11 cellular contexts compared by ENCODE assay signal in genomic region chr1:157189986-157190982, GRCh38. TPM values are rescaled to one million over a fixed set of nuclear protein-coding genes. Genes with fewer than 3 reads are reported as not detected.
DNase-seq lines count a peak whose midpoint lies in the region; ATAC-seq, FAIRE-seq and TF ChIP-seq lines count a peak whose summit lies in the region.
"Had no signal": no experiment of that assay in that cellular context is flagged by ENCODE, and none has a peak within 500 bp of the region (broad histone marks: within the 10 kb centered on the region; RNA-seq: fewer than 3 reads in every experiment).

No MANE protein-coding gene starts in this region.

- TF ChIP-seq CTCF in nephron progenitor cell (IDR thresholded peaks at IDR 0.05), result no peak

- peaks cover 7% of the 10 kb centered on the region for H3K27me3 Mint-ChIP-seq in nephron progenitor cell (ENCODE audit: low read depth, poor library complexity)
- H3K27me3 Mint-ChIP-seq in activated CD8-positive, alpha-beta T cell treated with anti-CD3 and anti-CD28 coated beads, Interleukin-2, amount 10 ng/mL, durations not matched to agents 7 days and 5 days (ENCODE audit: low read depth), result peaks cover 31% of the 10 kb centered on the region

- peak overlapping the region; percentile 57 for H3K27ac Mint-ChIP-seq in nephron progenitor cell
- no peak overlapping the region for H3K27ac Mint-ChIP-seq in activated CD8-positive, alpha-beta T cell treated with anti-CD3 and anti-CD28 coated beads, Interleukin-2, amount 10 ng/mL, durations not matched to agents 7 days and 5 days

- TF ChIP-seq POLR2A in GM12892 (IDR thresholded peaks at IDR 0.05; ENCODE audit: low read depth, low read length), result no peak

- no peaks in the 10 kb centered on the region for H3K36me3 Mint-ChIP-seq in nephron progenitor cell (ENCODE audit: low read depth)
- no peaks in the 10 kb centered on the region for H3K36me3 Mint-ChIP-seq in activated CD8-positive, alpha-beta T cell treated with anti-CD3 and anti-CD28 coated beads, Interleukin-2, amount 10 ng/mL, durations not matched to agents 7 days and 5 days (ENCODE audit: low read depth)

- H3K4me1 Mint-ChIP-seq in nephron progenitor cell, result peaks cover 5% of the 10 kb centered on the region
- peaks cover 3% of the 10 kb centered on the region for H3K4me1 Mint-ChIP-seq in activated CD8-positive, alpha-beta T cell treated with anti-CD3 and anti-CD28 coated beads, Interleukin-2, amount 10 ng/mL, durations not matched to agents 7 days and 5 days (ENCODE audit: low read depth)

- POLR2A ChIA-PET in activated CD8-positive, alpha-beta T cell treated with anti-CD3 and anti-CD28 coated beads, Interleukin-2, amount 10 ng/mL, durations not matched to agents 7 days and 5 days (lab: Charles Lee), result no interaction called here

- no peak for DNase-seq in GM12892 (ENCODE audit: insufficient read length)
- DNase-seq in MV-4-11 (lab: John Stamatoyannopoulos, UW), result peak; percentile 28
- peak; percentile 36 for DNase-seq in ecto neural progenitor cell (ENCODE audit: low spot score)
- DNase-seq in nephron progenitor cell, result no peak
- no peak for DNase-seq in activated CD8-positive, alpha-beta T cell treated with anti-CD3 and anti-CD28 coated beads, Interleukin-2, amount 10 ng/mL, durations not matched to agents 7 days and 5 days
- DNase-seq in activated effector memory CD4-positive, alpha-beta T cell treated with anti-CD3 and anti-CD28 coated beads, Interleukin-2, amount 50 U/mL, for 16 hours, result no peak
- no peak for DNase-seq in D341Med (ENCODE audit: low spot score)
- DNase-seq: HCEC 1CT, NCI-H1417, NCI-H2029, NCI-H510A treated with DMSO at 0.1 percent for 48 hours had no signal

- H3K9me3 Mint-ChIP-seq in nephron progenitor cell, result no peaks in the 10 kb centered on the region
- H3K9me3 Mint-ChIP-seq in activated CD8-positive, alpha-beta T cell treated with anti-CD3 and anti-CD28 coated beads, Interleukin-2, amount 10 ng/mL, durations not matched to agents 7 days and 5 days (ENCODE audit: insufficient read depth), result no peaks in the 10 kb centered on the region

- no peak overlapping the region for H3K4me3 Mint-ChIP-seq in nephron progenitor cell
- no peak overlapping the region for H3K4me3 Mint-ChIP-seq in activated CD8-positive, alpha-beta T cell treated with anti-CD3 and anti-CD28 coated beads, Interleukin-2, amount 10 ng/mL, durations not matched to agents 7 days and 5 days

- no peak for ATAC-seq in activated CD8-positive, alpha-beta T cell treated with anti-CD3 and anti-CD28 coated beads, Interleukin-2, amount 10 ng/mL, durations not matched to agents 7 days and 5 days

- FAIRE-seq in GM12892 (lab: Jason Lieb, UNC), result peak; percentile 46

- CTCF ChIA-PET in activated CD8-positive, alpha-beta T cell treated with anti-CD3 and anti-CD28 coated beads, Interleukin-2, amount 10 ng/mL, durations not matched to agents 7 days and 5 days (lab: Charles Lee), result no interaction called here

RNA-seq across cellular contexts. Expression of gene ETV3, which starts 52.1 kb away (rescaled TPM):
- polyA plus RNA-seq in GM12892 (2012; ENCODE audit: missing spikeins), result 6.6 TPM
- 10 to 100 TPM; 38.2 to 40.2 TPM for total RNA-seq in activated CD8-positive, alpha-beta T cell treated with anti-CD3 and anti-CD28 coated beads, Interleukin-2, amount 10 ng/mL, durations not matched to agents 7 days and 5 days

Comparison
In these comparisons a context has a peak if more than half of its experiments do, and no peak if none do; other contexts are left out.
1. DNase-seq: peak in MV-4-11 (single experiment) and ecto neural progenitor cell (single experiment); none in GM12892 (single experiment), nephron progenitor cell (single experiment), activated CD8-positive, alpha-beta T cell treated with anti-CD3 and anti-CD28 coated beads, Interleukin-2, amount 10 ng/mL, durations not matched to agents 7 days and 5 days (single experiment), activated effector memory CD4-positive, alpha-beta T cell treated with anti-CD3 and anti-CD28 coated beads, Interleukin-2, amount 50 U/mL, for 16 hours (single experiment) and D341Med (single experiment).